Comparison of ENCODE assay signal across 20 cellular contexts in genomic region chr17:73109603-73110002, GRCh38. TPM values are rescaled to one million over a fixed set of nuclear protein-coding genes. Genes with fewer than 3 reads are reported as not detected.
DNase-seq lines count a peak whose midpoint lies in the region; ATAC-seq, FAIRE-seq and TF ChIP-seq lines count a peak whose summit lies in the region.
"Had no signal": no experiment of that assay in that cellular context is flagged by ENCODE, and none has a peak within 500 bp of the region (broad histone marks: within the 10 kb centered on the region; RNA-seq: fewer than 3 reads in every experiment).

No MANE protein-coding gene starts in this region.

- H3K36me3 Mint-ChIP-seq in neural progenitor cell = no peaks in the 10 kb centered on the region
- H3K36me3 Mint-ChIP-seq: CD4-positive, CD25-positive, alpha-beta regulatory T cell; IgD-negative memory B cell had no signal

- intact Hi-C loops in HepG2 (cut with micrococcal nuclease; ENCODE audit: unreplicated experiment) = no loop called here
- intact Hi-C loops in right lobe of liver (cut with DNase I) = no loop called here
- intact Hi-C loops in uterus (cut with DNase I; ENCODE audit: low total_unique reads) = no loop called here
- intact Hi-C loops in PC-9 (cut with micrococcal nuclease; ENCODE audit: unreplicated experiment) = loop anchor here (10.0 kb wide), 1 partner anchor 65 kb away; no protein-coding TSS in a partner anchor

- ATAC-seq in HepG2 = peak; percentile 59
- ATAC-seq in right lobe of liver = no peak

- no peak overlapping the region for H3K4me2 ChIP-seq in HepG2 (ENCODE audit: low read depth, low read length)
- no peak overlapping the region for H3K4me2 ChIP-seq in neural progenitor cell
- no peak overlapping the region for H3K4me2 ChIP-seq in PC-9
- H3K4me2 ChIP-seq: BLaER1 treated with 17β-estradiol and CSF1 and Interleukin-3, amounts not matched to agents 10 nM and 100 nM had no signal

- H3K27me3 ChIP-seq in HepG2 (ENCODE audit: control insufficient read depth in 1 of 2, insufficient read depth in 2 of 2, low read length in 2 of 2) (peaks cover 1 to 12% of the 10 kb centered on the region in 2 experiments; a peak in 3 of 5 replicates), right lobe of liver (no peaks in the 10 kb centered on the region), neural progenitor cell (no peaks in the 10 kb centered on the region), uterus (no peaks in the 10 kb centered on the region), PC-9 (ENCODE audit: insufficient read depth, low read depth) (no peaks in the 10 kb centered on the region)
- H3K27me3 ChIP-seq: BLaER1 treated with 17β-estradiol and CSF1 and Interleukin-3, amounts not matched to agents 10 nM and 100 nM had no signal

- H3K9me3 Mint-ChIP-seq in neural progenitor cell = peaks cover 4% of the 10 kb centered on the region
- H3K9me3 Mint-ChIP-seq: HFFc6, IgD-negative memory B cell had no signal

- H3K4me1 ChIP-seq in HepG2 (ENCODE audit: insufficient read depth, low read length) (peaks cover 11% of the 10 kb centered on the region), right lobe of liver (no peaks in the 10 kb centered on the region), neural progenitor cell (no peaks in the 10 kb centered on the region), uterus (no peaks in the 10 kb centered on the region), PC-9 (replicated peaks; ENCODE audit: insufficient read depth) (no peaks in the 10 kb centered on the region)
- H3K4me1 ChIP-seq: BLaER1 treated with 17β-estradiol and CSF1 and Interleukin-3, amounts not matched to agents 10 nM and 100 nM had no signal

- in situ Hi-C loops in HepG2 (cut with HindIII; ENCODE audit: extremely low pct_ligation_motif_present, low pct_unique_long_range_greater_than_20kb) = no loop called here

- H2AFZ ChIP-seq in HepG2 (ENCODE audit: low read length) (no peak overlapping the region), neural progenitor cell (replicated peaks) (peak overlapping the region; percentile 52), PC-9 (no peak overlapping the region)

- H3K9ac ChIP-seq in HepG2 (ENCODE audit: insufficient read depth, low read depth, low read length) = no peak overlapping the region
- no peak overlapping the region for H3K9ac ChIP-seq in neural progenitor cell

- H3K27ac Mint-ChIP-seq in neural progenitor cell = no peak overlapping the region
- H3K27ac Mint-ChIP-seq: CD4-positive, CD25-positive, alpha-beta regulatory T cell; HFFc6; IgD-negative memory B cell had no signal

- BruUV-seq in HepG2 (replicated peaks; lab: Mats Ljungman, UMichigan) (no TSS peak), PC-9 (replicated peaks; lab: Mats Ljungman, UMichigan) (no TSS peak)

- H4K20me1 ChIP-seq in HepG2 (ENCODE audit: insufficient read depth, low read length) (no peaks in the 10 kb centered on the region), neural progenitor cell (ENCODE audit: low read depth) (no peaks in the 10 kb centered on the region), PC-9 (ENCODE audit: insufficient read depth) (no peaks in the 10 kb centered on the region)
- H4K20me1 ChIP-seq: BLaER1 treated with 17β-estradiol and CSF1 and Interleukin-3, amounts not matched to agents 10 nM and 100 nM had no signal

- no peak for TF ChIP-seq RAD21 in HepG2 (CRISPR knock-in tag; IDR thresholded peaks at IDR 0.05)

- H3K27ac ChIP-seq in HepG2 (ENCODE audit: extremely low read length, insufficient read depth, low read length) (no peak overlapping the region), right lobe of liver (no peak overlapping the region), VCaP (peak overlapping the region; percentile 5; the same call in 1 of the 2 replicates), neural progenitor cell (peak overlapping the region; percentile 37), uterus (no peak overlapping the region), PC-9 (no peak overlapping the region)
- H3K27ac ChIP-seq: BLaER1 treated with 17β-estradiol and CSF1 and Interleukin-3, amounts not matched to agents 10 nM and 100 nM had no signal

- TF ChIP-seq EP300 in HepG2 (IDR thresholded peaks at IDR 0.05; ENCODE audit: low read depth in 2 of 2, low read length in 2 of 2) = no peak
- no peak for TF ChIP-seq EP300 in HepG2 (CRISPR knock-in tag; IDR thresholded peaks at IDR 0.05; ENCODE audit: borderline replicate concordance)

- no peaks in the 10 kb centered on the region for H3K4me1 Mint-ChIP-seq in neural progenitor cell
- H3K4me1 Mint-ChIP-seq: CD4-positive, CD25-positive, alpha-beta regulatory T cell; IgD-negative memory B cell had no signal

- H3K79me2 ChIP-seq in HepG2 (ENCODE audit: insufficient read depth, low read length) = no peaks in the 10 kb centered on the region
- H3K79me2 ChIP-seq in neural progenitor cell (ENCODE audit: low read depth) = no peaks in the 10 kb centered on the region
- H3K79me2 ChIP-seq in PC-9 (ENCODE audit: low read depth) = no peaks in the 10 kb centered on the region

- TF ChIP-seq CTCF in HepG2 (CRISPR knock-in tag; IDR thresholded peaks at IDR 0.05) (no peak), right lobe of liver (IDR thresholded peaks at IDR 0.05) (no peak), VCaP (conservative IDR thresholded peaks at IDR 0.05) (no peak), neural progenitor cell (IDR thresholded peaks at IDR 0.05) (no peak), uterus (IDR thresholded peaks at IDR 0.05) (no peak), PC-9 (conservative IDR thresholded peaks at IDR 0.05) (no peak)

- no peak for TF ChIP-seq POLR2A in HepG2 (IDR thresholded peaks at IDR 0.05; ENCODE audit: insufficient read depth in 1 of 2, low read depth in 2 of 2, low read length in 2 of 2)
- TF ChIP-seq POLR2A in right lobe of liver (IDR thresholded peaks at IDR 0.05) = no peak
- TF ChIP-seq POLR2A in uterus (IDR thresholded peaks at IDR 0.05) = no peak

- CTCF ChIA-PET in HepG2 (lab: Yijun Ruan, JAX; ENCODE audit: low intra/inter-chr PET ratio, low total read pairs) (no interaction called here), PC-9 (lab: Charles Lee) (no interaction called here)

- no peaks in the 10 kb centered on the region for H3K36me3 ChIP-seq in HepG2 (replicated peaks in 1 of 2; ENCODE audit: control insufficient read depth in 1 of 2, insufficient read depth in 2 of 2, low read length in 2 of 2)
- H3K36me3 ChIP-seq in right lobe of liver = no peaks in the 10 kb centered on the region
- no peaks in the 10 kb centered on the region for H3K36me3 ChIP-seq in neural progenitor cell
- H3K36me3 ChIP-seq in uterus = no peaks in the 10 kb centered on the region
- H3K36me3 ChIP-seq in PC-9 (ENCODE audit: low read depth) = no peaks in the 10 kb centered on the region
- H3K36me3 ChIP-seq: BLaER1 treated with 17β-estradiol and CSF1 and Interleukin-3, amounts not matched to agents 10 nM and 100 nM had no signal

- H3K27me3 Mint-ChIP-seq in neural progenitor cell (ENCODE audit: insufficient read depth, low read depth) = peaks cover 7% of the 10 kb centered on the region
- H3K27me3 Mint-ChIP-seq: IgD-negative memory B cell had no signal

- H3F3A ChIP-seq in neural progenitor cell (ENCODE audit: low read depth) (no peaks in the 10 kb centered on the region), PC-9 (ENCODE audit: insufficient read depth, low read depth) (no peaks in the 10 kb centered on the region)

- WGBS in HepG2 (ENCODE audit: low lambda C conversion rate) = 18% methylated on average over 6 of the region's 6 CpGs
- 90% methylated on average over 2 of the region's 6 CpGs for WGBS in right lobe of liver (ENCODE audit: insufficient coverage, low coverage, low lambda C conversion rate, missing lambda C conversion rate)

- POLR2A ChIA-PET in HepG2 (lab: Yijun Ruan, JAX) (no interaction called here), PC-9 (lab: Charles Lee; ENCODE audit: unreplicated experiment) (no interaction called here)

- H3K4me3 Mint-ChIP-seq in neural progenitor cell = no peak overlapping the region
- H3K4me3 Mint-ChIP-seq: CD4-positive, CD25-positive, alpha-beta regulatory T cell; HFFc6; IgD-negative memory B cell had no signal

- H3K4me3 ChIP-seq in HepG2 (replicated peaks in 1 of 3; ENCODE audit: insufficient read depth in 1 of 3, low read depth in 2 of 3, low read length in 3 of 3) (no peak overlapping the region), right lobe of liver (no peak overlapping the region), neural progenitor cell (no peak overlapping the region), uterus (no peak overlapping the region), PC-9 (no peak overlapping the region)
- H3K4me3 ChIP-seq: BLaER1 treated with 17β-estradiol and CSF1 and Interleukin-3, amounts not matched to agents 10 nM and 100 nM had no signal

- FAIRE-seq in HepG2 (lab: Jason Lieb, UNC) = no peak
- FAIRE-seq: G401.6, GM12891 had no signal

- no peaks in the 10 kb centered on the region for H3K9me2 ChIP-seq in PC-9 (ENCODE audit: insufficient read depth)

- H3K9me3 ChIP-seq in HepG2 (ENCODE audit: low read length) (peaks cover 4% of the 10 kb centered on the region; the same call in 1 of the 2 replicates), right lobe of liver (no peaks in the 10 kb centered on the region), neural progenitor cell (ENCODE audit: low read depth) (no peaks in the 10 kb centered on the region), uterus (no peaks in the 10 kb centered on the region), PC-9 (ENCODE audit: insufficient read depth, low read depth) (no peaks in the 10 kb centered on the region)

- no peak for DNase-seq in HepG2 (ENCODE audit: low spot score)
- no peak for DNase-seq in right lobe of liver
- no peak for DNase-seq in neural progenitor cell (ENCODE audit: low spot score)
- no peak for DNase-seq in uterus
- DNase-seq in PC-9 = no peak
- no peak for DNase-seq in NCI-H226
- no peak for DNase-seq in DMS79 (lab: John Stamatoyannopoulos, UW)
- DNase-seq: ACHN; Calu3; CD4-positive, CD25-positive, alpha-beta regulatory T cell; DMS79 treated with DMSO at 0.1 percent for 48 hours; EL; HCEC 1CT; HFFc6 had no signal

RNA-seq across cellular contexts. Expression of gene SLC39A11, which starts 17.1 kb away (rescaled TPM):
- total RNA-seq in HepG2 (2016; rRNA removed; fragmentation: Illumina TruSeq; extraction: Trizol) (19.2 and 31.5 TPM in 2 replicates), right lobe of liver (10 to 100 TPM; 25.4 to 49.6 (median 39.3) TPM), neural progenitor cell (ENCODE audit: low replicate concordance) (5.5 and 8.2 TPM in 2 replicates), uterus (10 to 100 TPM in 3 of 4 donors, 1 to 10 TPM in 1; 5.4 to 56.2 (median 21.0) TPM), PC-9 (2021) (57.1 and 84.3 TPM in 2 replicates)
- 4.1 and 5.7 TPM in 2 replicates for total RNA-seq in HepG2 (2016; cell fraction: cytosol; rRNA removed; fragmentation: Illumina TruSeq; extraction: Trizol; ENCODE audit: low read depth)
- total RNA-seq in HepG2 (2016; cell fraction: insoluble cytoplasmic fraction; rRNA removed; fragmentation: Illumina TruSeq; extraction: Trizol) = 17.6 and 30.8 TPM in 2 replicates
- 11.7 and 12.9 TPM in 2 replicates for total RNA-seq in HepG2 (2016; cell fraction: membrane; rRNA removed; fragmentation: Illumina TruSeq; extraction: Trizol)
- 44.0 and 45.4 TPM in 2 replicates for total RNA-seq in HepG2 (2016; cell fraction: nucleus; rRNA removed; fragmentation: Illumina TruSeq; extraction: Trizol)
- polyA plus RNA-seq in HepG2 (2011; rRNA removed) = 17.2 and 18.4 TPM in 2 replicates
- 16.2 and 18.4 TPM in 2 replicates for polyA plus RNA-seq in HepG2 (2011; cell fraction: cytosol; rRNA removed)
- 15.4 and 18.6 TPM in 2 replicates for polyA plus RNA-seq in HepG2 (2011; cell fraction: nucleus; rRNA removed)
- polyA plus RNA-seq in HepG2 (2012) = 17.7 and 24.6 TPM in 2 replicates
- 2.6 and 3.2 TPM in 2 replicates for polyA plus RNA-seq in HepG2 (2016; cell fraction: cytosol; fragmentation: Illumina TruSeq; extraction: Trizol; ENCODE audit: low read depth)
- 14.1 and 14.5 TPM in 2 replicates for polyA plus RNA-seq in HepG2 (2016; cell fraction: insoluble cytoplasmic fraction; fragmentation: Illumina TruSeq; extraction: Trizol; ENCODE audit: low read depth)
- 6.3 and 6.4 TPM in 2 replicates for polyA plus RNA-seq in HepG2 (2016; cell fraction: membrane; fragmentation: Illumina TruSeq; extraction: Trizol; ENCODE audit: low read depth)
- 27.4 and 30.8 TPM in 2 replicates for polyA plus RNA-seq in HepG2 (2016; cell fraction: nucleus; fragmentation: Illumina TruSeq; extraction: Trizol; ENCODE audit: insufficient read depth, low read depth)
- 37.9 and 99.2 TPM in 2 replicates for polyA minus RNA-seq in HepG2 (2011; rRNA and poly(A)+ RNA removed; ENCODE audit: low replicate concordance)
- 19.3 and 20.3 TPM in 2 replicates for polyA minus RNA-seq in HepG2 (2011; cell fraction: cytosol; rRNA and poly(A)+ RNA removed)
- 52.5 and 61.2 TPM in 2 replicates for polyA minus RNA-seq in HepG2 (2011; cell fraction: nucleus; rRNA and poly(A)+ RNA removed)

RNA-seq across cellular contexts. Expression of gene SSTR2, which starts 55.2 kb away (rescaled TPM):
- total RNA-seq in HepG2 (2016; rRNA removed; fragmentation: Illumina TruSeq; extraction: Trizol) (not detected in 2 replicates), right lobe of liver (1 to 10 TPM in 1 of 6 experiments, under 1 TPM in 5; 0.12 to 1.2 (median 0.51) TPM), neural progenitor cell (ENCODE audit: low replicate concordance) (0.43 and 0.74 TPM in 2 replicates), uterus (1 to 10 TPM in 3 of 4 donors, not detected in 1; 1.5 to 6.7 (median 1.8) TPM), PC-9 (2021) (not detected in 2 replicates)
- not detected in 2 replicates for total RNA-seq in HepG2 (2016; cell fraction: cytosol; rRNA removed; fragmentation: Illumina TruSeq; extraction: Trizol; ENCODE audit: low read depth)
- total RNA-seq in HepG2 (2016; cell fraction: insoluble cytoplasmic fraction; rRNA removed; fragmentation: Illumina TruSeq; extraction: Trizol) = 0.04 TPM in 1 of 2 replicates, not detected in the other
- 0.03 TPM in 1 of 2 replicates, not detected in the other for total RNA-seq in HepG2 (2016; cell fraction: membrane; rRNA removed; fragmentation: Illumina TruSeq; extraction: Trizol)
- not detected in 2 replicates for total RNA-seq in HepG2 (2016; cell fraction: nucleus; rRNA removed; fragmentation: Illumina TruSeq; extraction: Trizol)
- polyA plus RNA-seq in HepG2 (2011; rRNA removed) = 0.01 and 0.04 TPM in 2 replicates
- polyA plus RNA-seq in HepG2 (2011; cell fraction: cytosol; rRNA removed) = 0.05 TPM in 2 replicates
- 0.03 TPM in 2 replicates for polyA plus RNA-seq in HepG2 (2011; cell fraction: nucleus; rRNA removed)
- polyA plus RNA-seq in HepG2 (2012) = 0.03 and 0.21 TPM in 2 replicates
- polyA plus RNA-seq in HepG2 (2016; cell fraction: cytosol; fragmentation: Illumina TruSeq; extraction: Trizol; ENCODE audit: low read depth) = 0.02 TPM in 1 of 2 replicates, not detected in the other
- not detected in 2 replicates for polyA plus RNA-seq in HepG2 (2016; cell fraction: insoluble cytoplasmic fraction; fragmentation: Illumina TruSeq; extraction: Trizol; ENCODE audit: low read depth)
- 0.02 TPM in 1 of 2 replicates, not detected in the other for polyA plus RNA-seq in HepG2 (2016; cell fraction: membrane; fragmentation: Illumina TruSeq; extraction: Trizol; ENCODE audit: low read depth)
- not detected in 2 replicates for polyA plus RNA-seq in HepG2 (2016; cell fraction: nucleus; fragmentation: Illumina TruSeq; extraction: Trizol; ENCODE audit: insufficient read depth, low read depth)
- 0.07 and 0.14 TPM in 2 replicates for polyA minus RNA-seq in HepG2 (2011; rRNA and poly(A)+ RNA removed; ENCODE audit: low replicate concordance)
- not detected in 2 replicates for polyA minus RNA-seq in HepG2 (2011; cell fraction: cytosol; rRNA and poly(A)+ RNA removed)
- polyA minus RNA-seq in HepG2 (2011; cell fraction: nucleus; rRNA and poly(A)+ RNA removed) = under 0.01 and 0.12 TPM in 2 replicates
- total RNA-seq: HT-29 had no signal
- polyA plus RNA-seq: IgD-negative memory B cell had no signal

Comparison
In these comparisons a context has a peak if more than half of its experiments do, and no peak if none do; other contexts are left out.
1. H3K27ac ChIP-seq: peak in VCaP (single experiment) and neural progenitor cell (single experiment); none in HepG2 (single experiment), right lobe of liver (0 of 3), uterus (0 of 2) and PC-9 (single experiment).